In genomic region chr1:26111530-26112406, GRCh38 we compare ENCODE assay signal across 8 cellular contexts. TPM values are rescaled to one million over a fixed set of nuclear protein-coding genes. Genes with fewer than 3 reads are reported as not detected.
DNase-seq lines count a peak whose midpoint lies in the region; ATAC-seq lines count a peak whose summit lies in the region.

Gene PDIK1L (plus strand): TSS chr1:26111824. CDS start chr1:26114309, 2,485 bp downstream.

- peaks cover 9% of the 10 kb centered on the region for H3K36me3 ChIP-seq in HUES48 (ENCODE audit: control insufficient read depth, insufficient read depth, low read length)

- peaks cover 11 to 17% of the 10 kb centered on the region in 2 donors for H3K4me1 Mint-ChIP-seq in effector memory CD8-positive, alpha-beta T cell (ENCODE audit: low read depth in 2 of 2)

- H3K4me1 ChIP-seq in HUES48 (ENCODE audit: control insufficient read depth, insufficient read depth, low read length) = peaks cover 7% of the 10 kb centered on the region; the same call in 1 of the 2 replicates

- peak within 1 kb of the TSS; percentile 94 for H3K4me3 ChIP-seq in HUES48 (ENCODE audit: low read depth, low read length)

- peak within 1 kb of the TSS; percentile 79 for H3K9ac ChIP-seq in HUES48 (ENCODE audit: low read depth, low read length)

- H3K27me3 ChIP-seq in HUES48 (ENCODE audit: control insufficient read depth, insufficient read depth, low read length) = peaks cover 17% of the 10 kb centered on the region

- peak within 1 kb of the TSS; percentile 87 to 88 for H3K4me3 Mint-ChIP-seq in effector memory CD8-positive, alpha-beta T cell

- H3K27ac Mint-ChIP-seq in effector memory CD8-positive, alpha-beta T cell = peak within 1 kb of the TSS; percentile 77 to 81

- peaks cover 9% of the 10 kb centered on the region for H3K36me3 Mint-ChIP-seq in effector memory CD8-positive, alpha-beta T cell (ENCODE audit: insufficient read depth)

- H3K27ac ChIP-seq in HUES48 (ENCODE audit: low read depth, low read length) = peak within 1 kb of the TSS; percentile 96

- H3K27me3 Mint-ChIP-seq in effector memory CD8-positive, alpha-beta T cell = no peaks in the 10 kb centered on the region

- peak; percentile 66 for ATAC-seq in GM21390 (IDR thresholded peaks at IDR 0.05; ENCODE audit: unreplicated experiment)
- ATAC-seq in effector memory CD8-positive, alpha-beta T cell (replicated peaks) = peak; percentile 86

- DNase-seq in COLO829 (ENCODE audit: low spot score) (peak; percentile 83), NOMO-1 treated with dmso at 0.1 percent for 144 hours (lab: John Stamatoyannopoulos, UW; ENCODE audit: unreplicated experiment) (peak; percentile 91), mesenteric fat pad (ENCODE audit: low spot score) (peak; percentile 99)
- peak; percentile 85 to 88 (median 88) for DNase-seq in activated CD8-positive, alpha-beta memory T cell treated with anti-CD3 and anti-CD28 coated beads for 48 hours (ENCODE audit: low read depth in 2 of 3, low spot score in 2 of 3)
- peak; percentile 88 to 90 (median 90) for DNase-seq in effector memory CD8-positive, alpha-beta T cell
- peak; percentile 90 for DNase-seq in stimulated activated CD8-positive, alpha-beta memory T cell treated with anti-CD3 and anti-CD28 coated beads, Interleukin-12 subunit alpha, Interleukin-12 subunit beta, amount 100 ng/mL, for 4 hours (ENCODE audit: low read depth)

- H3K9me3 ChIP-seq in HUES48 (ENCODE audit: control insufficient read depth, insufficient read depth, low read length) = no peaks in the 10 kb centered on the region

- no peaks in the 10 kb centered on the region for H3K9me3 Mint-ChIP-seq in effector memory CD8-positive, alpha-beta T cell

RNA-seq across cellular contexts. Expression of gene PDIK1L, which starts in this region (rescaled TPM):
- total RNA-seq in mesenteric fat pad = 6.4 TPM

Comparison
In these comparisons a context has a peak if more than half of its experiments do, and no peak if none do; other contexts are left out.
1. Peak in every context shown above with its lines: DNase-seq, ATAC-seq, H3K4me3 ChIP-seq and H3K27ac ChIP-seq.